Comparison of ENCODE assay signal across 8 cellular contexts in genomic region chr2:146927080-146927714, GRCh38.
DNase-seq lines count a peak whose midpoint lies in the region; ATAC-seq, FAIRE-seq and TF ChIP-seq lines count a peak whose summit lies in the region.

No MANE protein-coding gene starts in this region.

- 18 to 23% methylated on average over 3 of the region's 3 CpGs for WGBS in body of pancreas, 2 donors

- no peak for TF ChIP-seq POLR2A in NB4 (IDR thresholded peaks at IDR 0.05; ENCODE audit: extremely low read depth, insufficient read length)
- TF ChIP-seq POLR2A in body of pancreas (IDR thresholded peaks at IDR 0.05): no peak

- intact Hi-C loops in body of pancreas (cut with DNase I): no loop called here
- intact Hi-C loops in kidney (cut with DNase I): no loop called here
- intact Hi-C loops in tibial artery (cut with DNase I; ENCODE audit: low total_unique reads): no loop called here

- no peak for FAIRE-seq in kidney (lab: Jason Lieb, UNC)

- DNase-seq in NB4 (ENCODE audit: low read depth) (peak; percentile 28), body of pancreas (peak; percentile 14 to 25 (median 16)), kidney (peak; percentile 76), tibial artery (peak; percentile 39 to 71), T-helper 17 cell (no peak)
- no peak for DNase-seq in T-helper 2 cell treated with Interferon-gamma antibody and Interleukin-4, amounts not matched to agents 5 μg/mL and 100 μg/mL, for 36 hours (ENCODE audit: low spot score)

- H3K27me3 ChIP-seq in body of pancreas (no peaks in the 10 kb centered on the region), tibial artery (no peaks in the 10 kb centered on the region)

- H3K9ac ChIP-seq in kidney (ENCODE audit: low read length in 2 of 2): no peak overlapping the region

- H3K27ac ChIP-seq in body of pancreas (no peak overlapping the region), kidney (ENCODE audit: low read depth in 2 of 2, low read length in 2 of 2) (no peak overlapping the region), tibial artery (no peak overlapping the region)

- TF ChIP-seq CTCF in GM12873 (IDR thresholded peaks at IDR 0.05; ENCODE audit: insufficient read depth, low read depth, low read length, missing control alignments): peak; percentile 59
- no peak for TF ChIP-seq CTCF in NB4 (IDR thresholded peaks at IDR 0.05; ENCODE audit: low read depth, low read length)
- TF ChIP-seq CTCF in body of pancreas (IDR thresholded peaks at IDR 0.05): peak in 4 of 7 experiments; percentile 15 to 26 (median 22)
- TF ChIP-seq CTCF in kidney (IDR thresholded peaks at IDR 0.05; ENCODE audit: borderline replicate concordance, extremely low read depth, insufficient read depth): peak; percentile 69
- peak; percentile 32 to 49 for TF ChIP-seq CTCF in tibial artery (IDR thresholded peaks at IDR 0.05)

- no peak overlapping the region for H3K4me3 Mint-ChIP-seq in T-helper 17 cell
- H3K4me3 Mint-ChIP-seq in T-helper 2 cell treated with Interferon-gamma antibody and Interleukin-4, amounts not matched to agents 5 μg/mL and 100 μg/mL, for 36 hours: no peak overlapping the region

- ATAC-seq in body of pancreas (peak; percentile 24), T-helper 17 cell (no peak), HG03108 (IDR thresholded peaks at IDR 0.05; ENCODE audit: unreplicated experiment) (no peak)

- no peaks in the 10 kb centered on the region for H3K4me1 ChIP-seq in body of pancreas
- no peaks in the 10 kb centered on the region for H3K4me1 ChIP-seq in kidney (ENCODE audit: control insufficient read depth in 1 of 2, insufficient read depth in 1 of 2, low read depth in 1 of 2, low read length in 2 of 2)
- H3K4me1 ChIP-seq in tibial artery: no peaks in the 10 kb centered on the region

- H3K4me3 ChIP-seq in NB4 (ENCODE audit: low read depth, low read length) (no peak overlapping the region), body of pancreas (no peak overlapping the region), kidney (ENCODE audit: low read length in 2 of 2) (no peak overlapping the region), tibial artery (no peak overlapping the region)

- H3K27ac Mint-ChIP-seq in T-helper 17 cell: no peak overlapping the region
- no peak overlapping the region for H3K27ac Mint-ChIP-seq in T-helper 2 cell treated with Interferon-gamma antibody and Interleukin-4, amounts not matched to agents 5 μg/mL and 100 μg/mL, for 36 hours

- no peaks in the 10 kb centered on the region for H3K36me3 ChIP-seq in body of pancreas (replicated peaks in 1 of 2; ENCODE audit: insufficient read depth in 1 of 2, low read depth in 2 of 2)
- no peaks in the 10 kb centered on the region for H3K36me3 ChIP-seq in kidney (ENCODE audit: control insufficient read depth in 1 of 2, insufficient read depth in 2 of 2, low read length in 2 of 2)
- H3K36me3 ChIP-seq in tibial artery: no peaks in the 10 kb centered on the region

- no peaks in the 10 kb centered on the region for H3K9me3 Mint-ChIP-seq in T-helper 2 cell treated with Interferon-gamma antibody and Interleukin-4, amounts not matched to agents 5 μg/mL and 100 μg/mL, for 36 hours

- no peaks in the 10 kb centered on the region for H3K9me3 ChIP-seq in body of pancreas
- H3K9me3 ChIP-seq in kidney (ENCODE audit: control insufficient read depth in 1 of 2, low read length in 2 of 2): no peaks in the 10 kb centered on the region
- no peaks in the 10 kb centered on the region for H3K9me3 ChIP-seq in tibial artery
- no peaks in the 10 kb centered on the region for H3K9me3 ChIP-seq in T-helper 17 cell (ENCODE audit: control insufficient read depth, low read length, poor library complexity, severe bottlenecking)

- H3K4me1 Mint-ChIP-seq in T-helper 17 cell: peaks cover 5% of the 10 kb centered on the region
- no peaks in the 10 kb centered on the region for H3K4me1 Mint-ChIP-seq in T-helper 2 cell treated with Interferon-gamma antibody and Interleukin-4, amounts not matched to agents 5 μg/mL and 100 μg/mL, for 36 hours (ENCODE audit: low read depth)

- H3K27me3 Mint-ChIP-seq in T-helper 17 cell: peaks cover 37% of the 10 kb centered on the region
- no peaks in the 10 kb centered on the region for H3K27me3 Mint-ChIP-seq in T-helper 2 cell treated with Interferon-gamma antibody and Interleukin-4, amounts not matched to agents 5 μg/mL and 100 μg/mL, for 36 hours (ENCODE audit: low read depth)

- no peaks in the 10 kb centered on the region for H3K36me3 Mint-ChIP-seq in T-helper 17 cell (ENCODE audit: low read depth)
- no peaks in the 10 kb centered on the region for H3K36me3 Mint-ChIP-seq in T-helper 2 cell treated with Interferon-gamma antibody and Interleukin-4, amounts not matched to agents 5 μg/mL and 100 μg/mL, for 36 hours (ENCODE audit: low read depth)

Comparison
In these comparisons a context has a peak if more than half of its experiments do, and no peak if none do; other contexts are left out.
1. DNase-seq: peak in NB4 (single experiment), body of pancreas (4 of 4), kidney (single experiment) and tibial artery (2 of 2); none in T-helper 17 cell (0 of 3) and T-helper 2 cell treated with Interferon-gamma antibody and Interleukin-4, amounts not matched to agents 5 μg/mL and 100 μg/mL, for 36 hours (single experiment).